8 cellular contexts compared by ENCODE assay signal in the genomic region with DNA sequence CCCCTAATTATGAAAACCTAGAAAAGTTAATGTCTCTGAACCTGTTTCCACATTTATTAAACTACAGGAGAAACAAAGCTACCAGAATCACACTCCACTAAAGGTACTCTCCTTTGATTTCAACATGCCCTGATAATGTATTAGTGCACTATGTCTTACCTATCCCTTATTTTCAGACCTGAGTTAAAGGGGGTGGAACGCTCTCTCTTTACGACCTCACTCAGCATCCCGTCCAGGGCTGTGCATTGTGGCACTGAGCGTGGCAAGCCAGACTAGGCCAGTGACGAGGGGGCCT. TPM values are rescaled to one million over a fixed set of nuclear protein-coding genes. Genes with fewer than 3 reads are reported as not detected.
DNase-seq lines count a peak whose midpoint lies in the region; ATAC-seq and FAIRE-seq lines count a peak whose summit lies in the region.

No MANE protein-coding gene starts in this region.

- H3K4me1 ChIP-seq in Karpas-422 (ENCODE audit: low read length) = peaks cover 52% of the 10 kb centered on the region
- peaks cover 13 to 16% of the 10 kb centered on the region in 2 donors for H3K4me1 ChIP-seq in naive thymus-derived CD4-positive, alpha-beta T cell (ENCODE audit: control insufficient read depth in 2 of 2, insufficient read depth in 2 of 2, low read length in 2 of 2)

- H3K27me3 ChIP-seq in Karpas-422 (ENCODE audit: low read length) = no peaks in the 10 kb centered on the region
- no peaks in the 10 kb centered on the region for H3K27me3 ChIP-seq in naive thymus-derived CD4-positive, alpha-beta T cell (ENCODE audit: control insufficient read depth in 2 of 2, insufficient read depth in 2 of 2, low read length in 2 of 2)

- POLR2A ChIA-PET in naive thymus-derived CD4-positive, alpha-beta T cell (lab: Charles Lee) = interaction anchor here (0.8 to 4.4 kb wide), 11 partner anchors 8 to 236 kb away, joined by 3 to 37 read pairs (median 7); partner anchors contain the start of genes MRPS15, SH3D21 and STK40

- FAIRE-seq in urothelium cell line (lab: Jason Lieb, UNC) = no peak

- peak overlapping the region; percentile 93 for H3K4me3 Mint-ChIP-seq in dendritic cell treated with granulocyte-macrophage colony-stimulating factor and Interleukin-4, amounts not matched to agents 40 ng/mL and 50 ng/mL, for 4 days
- peak overlapping the region; percentile 87 to 100 (median 97) for H3K4me3 Mint-ChIP-seq in naive thymus-derived CD4-positive, alpha-beta T cell

- H3K79me2 ChIP-seq in Karpas-422 (ENCODE audit: low read length) = peaks cover 58% of the 10 kb centered on the region

- H3K9ac ChIP-seq in Karpas-422 (ENCODE audit: low read length) = peak overlapping the region; percentile 92

- peaks cover 42% of the 10 kb centered on the region for H3K36me3 Mint-ChIP-seq in dendritic cell treated with granulocyte-macrophage colony-stimulating factor and Interleukin-4, amounts not matched to agents 40 ng/mL and 50 ng/mL, for 4 days (ENCODE audit: low read depth)
- H3K36me3 Mint-ChIP-seq in naive thymus-derived CD4-positive, alpha-beta T cell = peaks cover 0 to 6% (median 4%) of the 10 kb centered on the region in 5 donors

- peak overlapping the region; percentile 95 for H3K27ac Mint-ChIP-seq in dendritic cell treated with granulocyte-macrophage colony-stimulating factor and Interleukin-4, amounts not matched to agents 40 ng/mL and 50 ng/mL, for 4 days
- peak overlapping the region; percentile 82 to 100 (median 99) for H3K27ac Mint-ChIP-seq in naive thymus-derived CD4-positive, alpha-beta T cell

- DNase-seq in Karpas-422 (no peak), urothelium cell line (ENCODE audit: low spot score) (no peak)
- peak in 3 of 9 donors; percentile 25 to 37 (median 29) for DNase-seq in naive thymus-derived CD4-positive, alpha-beta T cell
- DNase-seq in activated effector memory CD4-positive, alpha-beta T cell treated with anti-CD3 and anti-CD28 coated beads, Interleukin-2, amount 50 U/mL, for 16 hours = no peak
- no peak for DNase-seq in activated CD4-positive, alpha-beta T cell treated with anti-CD3 and anti-CD28 coated beads, Interleukin-2, amount 50 U/mL, for 4 hours

- H3K9me3 ChIP-seq in Karpas-422 (ENCODE audit: low read length) = no peaks in the 10 kb centered on the region
- no peaks in the 10 kb centered on the region for H3K9me3 ChIP-seq in naive thymus-derived CD4-positive, alpha-beta T cell (ENCODE audit: control insufficient read depth in 2 of 3, low read length in 3 of 3)

- H2AFZ ChIP-seq in Karpas-422 (ENCODE audit: low read length) = peak overlapping the region; percentile 47

- H3K4me3 ChIP-seq in Karpas-422 (ENCODE audit: low read length) = peak overlapping the region; percentile 92
- peak overlapping the region; percentile 88 for H3K4me3 ChIP-seq in naive thymus-derived CD4-positive, alpha-beta T cell (ENCODE audit: low read length)

- no peaks in the 10 kb centered on the region for H3K27me3 Mint-ChIP-seq in dendritic cell treated with granulocyte-macrophage colony-stimulating factor and Interleukin-4, amounts not matched to agents 40 ng/mL and 50 ng/mL, for 4 days
- H3K27me3 Mint-ChIP-seq in naive thymus-derived CD4-positive, alpha-beta T cell = no peaks in the 10 kb centered on the region

- H3K4me2 ChIP-seq in Karpas-422 (ENCODE audit: low read depth, low read length, poor library complexity, severe bottlenecking) = peak overlapping the region; percentile 96

- H3K9me3 Mint-ChIP-seq in dendritic cell treated with granulocyte-macrophage colony-stimulating factor and Interleukin-4, amounts not matched to agents 40 ng/mL and 50 ng/mL, for 4 days = no peaks in the 10 kb centered on the region
- H3K9me3 Mint-ChIP-seq in naive thymus-derived CD4-positive, alpha-beta T cell = no peaks in the 10 kb centered on the region

- peak overlapping the region; percentile 38; the same call in 1 of the 2 replicates for H3K27ac ChIP-seq in Karpas-422 (ENCODE audit: low read length)
- H3K27ac ChIP-seq in naive thymus-derived CD4-positive, alpha-beta T cell (ENCODE audit: low read depth, low read length) = peak overlapping the region; percentile 89

- H3K4me1 Mint-ChIP-seq in dendritic cell treated with granulocyte-macrophage colony-stimulating factor and Interleukin-4, amounts not matched to agents 40 ng/mL and 50 ng/mL, for 4 days (ENCODE audit: low read depth) = peaks cover 48% of the 10 kb centered on the region
- H3K4me1 Mint-ChIP-seq in naive thymus-derived CD4-positive, alpha-beta T cell = peaks cover 19 to 46% (median 34%) of the 10 kb centered on the region in 7 donors

- H3K9me2 ChIP-seq in Karpas-422 (replicated peaks; ENCODE audit: insufficient read depth, low read length) = no peaks in the 10 kb centered on the region

- ATAC-seq in GM19452 (IDR thresholded peaks at IDR 0.05; ENCODE audit: unreplicated experiment) (peak; percentile 23), HG02623 (IDR thresholded peaks at IDR 0.05; ENCODE audit: unreplicated experiment) (no peak)
- ATAC-seq in naive thymus-derived CD4-positive, alpha-beta T cell = peak; percentile 16

- H4K20me1 ChIP-seq in Karpas-422 (ENCODE audit: insufficient read depth, low read depth, low read length) = no peaks in the 10 kb centered on the region

- peaks cover 12% of the 10 kb centered on the region; the same call in 1 of the 2 replicates for H3K36me3 ChIP-seq in Karpas-422 (ENCODE audit: insufficient read depth, low read length)
- peaks cover 0 to 27% (median 0%) of the 10 kb centered on the region in 3 experiments for H3K36me3 ChIP-seq in naive thymus-derived CD4-positive, alpha-beta T cell (ENCODE audit: control insufficient read depth in 2 of 3, insufficient read depth in 3 of 3, low read length in 3 of 3)

- intact Hi-C loops in dendritic cell treated with granulocyte-macrophage colony-stimulating factor and Interleukin-4, amounts not matched to agents 40 ng/mL and 50 ng/mL, for 4 days (cut with micrococcal nuclease) = loop anchor here (1.0 kb wide), 1 partner anchor 11 kb away; no protein-coding TSS in a partner anchor
- intact Hi-C loops in naive thymus-derived CD4-positive, alpha-beta T cell (cut with micrococcal nuclease) = loop anchor here (1.0 to 5.0 kb wide), 8 partner anchors 11 to 465 kb away; partner anchors contain the start of genes ADPRS (in 1 of the 2), AGO3 (in 1 of the 2) and MRPS15 (in 1 of the 2)

- CTCF ChIA-PET in naive thymus-derived CD4-positive, alpha-beta T cell (lab: Charles Lee) = interaction anchor here (0.6 to 2.4 kb wide), 5 partner anchors 10 to 207 kb away, joined by 3 to 12 read pairs (median 7); no protein-coding TSS in a partner anchor

RNA-seq across cellular contexts. Expression of gene LSM10, which starts 0.7 kb away (rescaled TPM):
- total RNA-seq in Karpas-422 (2014; rRNA removed; shearing (Covaris generic); ENCODE audit: low replicate concordance) = 19.4 and 19.5 TPM in 2 replicates
- 10 to 100 TPM; 21.9 to 49.7 (median 35.7) TPM for total RNA-seq in naive thymus-derived CD4-positive, alpha-beta T cell
- polyA plus RNA-seq in naive thymus-derived CD4-positive, alpha-beta T cell = 100 to 1,000 TPM; 106 to 144 TPM

RNA-seq across cellular contexts. Expression of gene STK40, which starts 11.3 kb away (rescaled TPM):
- total RNA-seq in Karpas-422 (2014; rRNA removed; shearing (Covaris generic); ENCODE audit: low replicate concordance) = 27.0 and 44.6 TPM in 2 replicates
- total RNA-seq in naive thymus-derived CD4-positive, alpha-beta T cell = 10 to 100 TPM; 27.6 to 56.8 (median 48.2) TPM
- polyA plus RNA-seq in naive thymus-derived CD4-positive, alpha-beta T cell = 10 to 100 TPM; 28.0 to 43.1 TPM

RNA-seq across cellular contexts. Expression of gene OSCP1, which starts 53.2 kb away (rescaled TPM):
- total RNA-seq in Karpas-422 (2014; rRNA removed; shearing (Covaris generic); ENCODE audit: low replicate concordance) = 11.8 and 15.0 TPM in 2 replicates
- total RNA-seq in naive thymus-derived CD4-positive, alpha-beta T cell = 1 to 10 TPM in 2 of 5 experiments, under 1 TPM in 3; 0.65 to 2.0 (median 0.93) TPM
- 1 to 10 TPM; 1.3 to 1.4 TPM for polyA plus RNA-seq in naive thymus-derived CD4-positive, alpha-beta T cell
